ENCODE assay signal across 8 cellular contexts in genomic region chr6:143941852-143942627, GRCh38.
A peak's percentile ranks its signal among the peaks of the same experiment; 100 is the strongest.
DNase-seq lines count a peak whose midpoint lies in the region; ATAC-seq and TF ChIP-seq lines count a peak whose summit lies in the region.

No MANE protein-coding gene starts in this region.

- CTCF ChIA-PET in HCT116 (lab: Charles Lee) = interaction anchor here (0.9 to 1.6 kb wide), 4 partner anchors 10 to 367 kb away, joined by 3 to 9 read pairs (median 4); no protein-coding TSS in a partner anchor
- CTCF ChIA-PET in activated CD8-positive, alpha-beta T cell treated with anti-CD3 and anti-CD28 coated beads for 36 hours (lab: Charles Lee) = interaction anchor here (0.6 to 10.9 kb wide), 41 partner anchors 8 to 396 kb away, joined by 3 to 173 read pairs (median 4); no protein-coding TSS in a partner anchor

- no peaks in the 10 kb centered on the region for H4K20me1 ChIP-seq in HCT116 (ENCODE audit: insufficient read depth)
- no peaks in the 10 kb centered on the region for H4K20me1 ChIP-seq in neural cell (ENCODE audit: insufficient read depth)

- no peaks in the 10 kb centered on the region for H3F3A ChIP-seq in neural cell (ENCODE audit: insufficient read depth, low read length, poor library complexity, severe bottlenecking)

- DNase-seq in G401 (ENCODE audit: low spot score) = peak; percentile 38
- DNase-seq in HCT116 (ENCODE audit: low read depth, low spot score) = peak; percentile 51
- DNase-seq in NCI-H345 (lab: John Stamatoyannopoulos, UW) = peak; percentile 25
- peak; percentile 86 for DNase-seq in activated CD8-positive, alpha-beta T cell treated with anti-CD3 and anti-CD28 coated beads for 36 hours
- DNase-seq in epithelial cell of esophagus (ENCODE audit: low read depth) = peak; percentile 57
- DNase-seq in upper lobe of right lung = peak; percentile 84

- ATAC-seq in HCT116 (peak; percentile 85), upper lobe of right lung (peak; percentile 81), HG02610 (IDR thresholded peaks at IDR 0.05; ENCODE audit: unreplicated experiment) (no peak)
- peak; percentile 73 for ATAC-seq in activated CD8-positive, alpha-beta T cell treated with anti-CD3 and anti-CD28 coated beads for 36 hours

- H3K4me1 ChIP-seq in HCT116 (ENCODE audit: control insufficient read depth in 1 of 2, insufficient read depth in 2 of 2, low read length in 2 of 2) = no peaks in the 10 kb centered on the region; a peak in 1 of 4 replicates
- H3K4me1 ChIP-seq in upper lobe of right lung = no peaks in the 10 kb centered on the region

- no peak overlapping the region for H3K4me3 Mint-ChIP-seq in activated CD8-positive, alpha-beta T cell treated with anti-CD3 and anti-CD28 coated beads for 36 hours

- H3K9me2 ChIP-seq in HCT116 (ENCODE audit: insufficient read depth) = no peaks in the 10 kb centered on the region
- no peaks in the 10 kb centered on the region for H3K9me2 ChIP-seq in neural cell (ENCODE audit: insufficient read depth, low read length)

- in situ Hi-C loops in G401 (cut with HindIII; ENCODE audit: low sequenced_read_pairs) = no loop called here

- no peak for TF ChIP-seq EP300 in neural cell (conservative IDR thresholded peaks at IDR 0.05; ENCODE audit: poor library complexity, severe bottlenecking)

- RAD21 ChIA-PET in HCT116 (lab: Charles Lee; ENCODE audit: low non-redundant PET in 1 of 2, low total read pairs in 2 of 2, uncharacterized antibody in 2 of 2, unreplicated experiment in 2 of 2) = no interaction called here

- H3K9ac ChIP-seq in HCT116 (ENCODE audit: low read length) (no peak overlapping the region), neural cell (ENCODE audit: low read length) (no peak overlapping the region)

- no peak overlapping the region for H3K27ac Mint-ChIP-seq in activated CD8-positive, alpha-beta T cell treated with anti-CD3 and anti-CD28 coated beads for 36 hours

- BruUV-seq in HCT116 (replicated peaks; lab: Mats Ljungman, UMichigan) = no TSS peak

- no peaks in the 10 kb centered on the region for H3K27me3 Mint-ChIP-seq in activated CD8-positive, alpha-beta T cell treated with anti-CD3 and anti-CD28 coated beads for 36 hours

- intact Hi-C loops in HCT116 (cut with micrococcal nuclease) (loop anchor here (5.0 kb wide), 1 partner anchor 275 kb away; no protein-coding TSS in a partner anchor), upper lobe of right lung (cut with DNase I) (loop anchor here (5.0 kb wide), 1 partner anchor 70 kb away; no protein-coding TSS in a partner anchor)
- intact Hi-C loops in activated CD8-positive, alpha-beta T cell treated with anti-CD3 and anti-CD28 coated beads for 36 hours (cut with micrococcal nuclease) = loop anchor here (5.0 to 10.0 kb wide), 3 partner anchors 70 to 275 kb away; no protein-coding TSS in a partner anchor

- TF ChIP-seq CTCF in HCT116 (IDR thresholded peaks at IDR 0.05 in 2 of 3, conservative IDR thresholded peaks at IDR 0.05 in 1 of 3; ENCODE audit: borderline replicate concordance in 1 of 3, insufficient read depth in 1 of 3, low read depth in 2 of 3, low read length in 2 of 3) = peak; percentile 84 to 88 (median 88)
- peak; percentile 72 for TF ChIP-seq CTCF in activated CD8-positive, alpha-beta T cell treated with anti-CD3 and anti-CD28 coated beads for 36 hours (IDR thresholded peaks at IDR 0.05)
- peak; percentile 57 for TF ChIP-seq CTCF in epithelial cell of esophagus (IDR thresholded peaks at IDR 0.05; ENCODE audit: insufficient read depth, low read depth, low read length, missing control alignments)
- no peak for TF ChIP-seq CTCF in neural cell (IDR thresholded peaks at IDR 0.05; ENCODE audit: poor library complexity, severe bottlenecking)
- peak; percentile 63 for TF ChIP-seq CTCF in upper lobe of right lung (IDR thresholded peaks at IDR 0.05)

- no peaks in the 10 kb centered on the region for H3K9me3 Mint-ChIP-seq in activated CD8-positive, alpha-beta T cell treated with anti-CD3 and anti-CD28 coated beads for 36 hours

- POLR2A ChIA-PET in HCT116 (lab: Charles Lee) = no interaction called here
- POLR2A ChIA-PET in activated CD8-positive, alpha-beta T cell treated with anti-CD3 and anti-CD28 coated beads for 36 hours (lab: Charles Lee) = no interaction called here

- H3K27me3 ChIP-seq in HCT116 (ENCODE audit: insufficient read depth, low read length) = no peaks in the 10 kb centered on the region
- H3K27me3 ChIP-seq in neural cell (ENCODE audit: insufficient read depth, low read depth, low read length) = no peaks in the 10 kb centered on the region
- no peaks in the 10 kb centered on the region for H3K27me3 ChIP-seq in upper lobe of right lung

- H3K9me3 ChIP-seq in HCT116 (ENCODE audit: control insufficient read depth in 1 of 2, insufficient read depth in 1 of 2, low read depth in 1 of 2, low read length in 2 of 2) (no peaks in the 10 kb centered on the region), neural cell (ENCODE audit: low read length) (no peaks in the 10 kb centered on the region), upper lobe of right lung (no peaks in the 10 kb centered on the region)

- H3K4me1 Mint-ChIP-seq in activated CD8-positive, alpha-beta T cell treated with anti-CD3 and anti-CD28 coated beads for 36 hours (ENCODE audit: low read depth) = peaks cover 10% of the 10 kb centered on the region

- no peak overlapping the region for H3K4me2 ChIP-seq in HCT116 (ENCODE audit: low read length)
- no peak overlapping the region for H3K4me2 ChIP-seq in neural cell (ENCODE audit: low read length)

- H3K79me2 ChIP-seq in HCT116 (ENCODE audit: insufficient read depth, low read length) (no peaks in the 10 kb centered on the region), neural cell (replicated peaks; ENCODE audit: insufficient read depth, low read length) (no peaks in the 10 kb centered on the region)

- no peaks in the 10 kb centered on the region for H3K36me3 ChIP-seq in HCT116 (ENCODE audit: control insufficient read depth in 1 of 2, insufficient read depth in 2 of 2, low read length in 2 of 2)
- no peaks in the 10 kb centered on the region for H3K36me3 ChIP-seq in neural cell (ENCODE audit: insufficient read depth, low read length)
- no peaks in the 10 kb centered on the region for H3K36me3 ChIP-seq in upper lobe of right lung

- no peak overlapping the region for H3K4me3 ChIP-seq in HCT116 (replicated peaks in 1 of 2; ENCODE audit: low read depth in 1 of 2, low read length in 2 of 2)
- H3K4me3 ChIP-seq in epithelial cell of esophagus (ENCODE audit: low read length) = no peak overlapping the region
- H3K4me3 ChIP-seq in neural cell (ENCODE audit: low read length) = no peak overlapping the region
- H3K4me3 ChIP-seq in upper lobe of right lung = no peak overlapping the region

- H2AFZ ChIP-seq in HCT116 (ENCODE audit: low read depth, low read length, poor library complexity, severe bottlenecking) = peak overlapping the region; percentile 49
- H2AFZ ChIP-seq in neural cell (ENCODE audit: low read depth, low read length) = no peak overlapping the region

- TF ChIP-seq POLR2A in HCT116 (IDR thresholded peaks at IDR 0.05; ENCODE audit: borderline replicate concordance, extremely low read depth, insufficient read depth, insufficient read length) = no peak

- H3K36me3 Mint-ChIP-seq in activated CD8-positive, alpha-beta T cell treated with anti-CD3 and anti-CD28 coated beads for 36 hours (ENCODE audit: low read depth) = no peaks in the 10 kb centered on the region

- TF ChIP-seq RAD21 in HCT116 (IDR thresholded peaks at IDR 0.05; ENCODE audit: low read depth) (peak; percentile 65), neural cell (conservative IDR thresholded peaks at IDR 0.05) (no peak)

- H3K27ac ChIP-seq in HCT116 (ENCODE audit: low read depth, low read length) (no peak overlapping the region), neural cell (ENCODE audit: low read length) (no peak overlapping the region), upper lobe of right lung (no peak overlapping the region)

TF ChIP-seq in HCT116, 20 proteins besides CTCF, POLR2A, EP300 and RAD21:
- 0 out of 2 replicates have a peak, but pooled peaks have one; percentile 25 for TF ChIP-seq ELF1 (IDR thresholded peaks at IDR 0.05; ENCODE audit: borderline replicate concordance, low read depth)
- TF ChIP-seq TCF7L2 (IDR thresholded peaks at IDR 0.05; ENCODE audit: borderline replicate concordance, extremely low read depth, insufficient read depth, insufficient read length) = no peak
- TF ChIP-seq SIN3A (IDR thresholded peaks at IDR 0.05; ENCODE audit: low read depth) = no peak

TF ChIP-seq in neural cell, 6 proteins besides CTCF, POLR2A, EP300 and RAD21:
- TF ChIP-seq SMC3 (conservative IDR thresholded peaks at IDR 0.05; ENCODE audit: poor library complexity) = peak; percentile 15
- TF ChIP-seq REST (IDR thresholded peaks at IDR 0.05; ENCODE audit: borderline replicate concordance) = no peak
TF ChIP-seq in neural cell: peak in this region for 1.

Comparison
In these comparisons a context has a peak if more than half of its experiments do, and no peak if none do; other contexts are left out.
1. DNase-seq: peak in every context shown above with its lines; median percentile 86 in activated CD8-positive, alpha-beta T cell treated with anti-CD3 and anti-CD28 coated beads for 36 hours; 84 in upper lobe of right lung; 57 in epithelial cell of esophagus; 51 in HCT116; 38 in G401; 25 in NCI-H345.